Comparison of ENCODE assay signal across 24 cellular contexts in genomic region chr5:145683426-145683825, GRCh38.
"Had no signal": no experiment of that assay in that cellular context is flagged by ENCODE, and none has a peak within 500 bp of the region (broad histone marks: within the 10 kb centered on the region; RNA-seq: fewer than 3 reads in every experiment).

No MANE protein-coding gene starts in this region.

- H3K4me3 ChIP-seq: colonic mucosa, esophagus squamous epithelium, gastrocnemius medialis, heart right ventricle, left lung, lower lobe of right lung had no signal

- H3K36me3 ChIP-seq: colonic mucosa, esophagus squamous epithelium, gastrocnemius medialis, heart right ventricle, left lung, lower lobe of right lung had no signal

- ATAC-seq: effector memory CD8-positive, alpha-beta T cell; esophagus mucosa; gastrocnemius medialis; left lung; lower lobe of right lung; naive thymus-derived CD4-positive, alpha-beta T cell had no signal

- H3K27me3 ChIP-seq: colonic mucosa, esophagus squamous epithelium, gastrocnemius medialis, heart right ventricle, left lung had no signal

- DNase-seq: colonic mucosa; cortex of kidney; effector CD8-positive, alpha-beta T cell; effector memory CD8-positive, alpha-beta T cell; endodermal cell; esophagus squamous epithelium; foreskin fibroblast; foreskin melanocyte; gastrocnemius medialis; glutamatergic neuron; head of caudate nucleus; heart right ventricle; hippocampal formation; left cardiac atrium; left lung; left ventricle myocardium superior; lower lobe of right lung; mesenchymal stem cell; midbrain; naive thymus-derived CD4-positive, alpha-beta T cell had no signal

- H3K4me1 ChIP-seq: colonic mucosa, left lung, lower lobe of right lung had no signal

- H3K27ac ChIP-seq: colonic mucosa, esophagus squamous epithelium, gastrocnemius medialis, heart right ventricle, left lung, lower lobe of right lung had no signal

- FAIRE-seq: endometrium, islet of Langerhans, keratinocyte had no signal

- H3K9me3 ChIP-seq: colonic mucosa, esophagus squamous epithelium, gastrocnemius medialis, heart right ventricle, left lung, lower lobe of right lung had no signal
